In genomic region chr19:10551698-10552301, GRCh38 we compare ENCODE assay signal across 9 cellular contexts. TPM values are rescaled to one million over a fixed set of nuclear protein-coding genes. Genes with fewer than 3 reads are reported as not detected.
DNase-seq lines count a peak whose midpoint lies in the region; ATAC-seq, FAIRE-seq and TF ChIP-seq lines count a peak whose summit lies in the region.
"Had no signal": no experiment of that assay in that cellular context is flagged by ENCODE, and none has a peak within 500 bp of the region (broad histone marks: within the 10 kb centered on the region; RNA-seq: fewer than 3 reads in every experiment).

No MANE protein-coding gene starts in this region.

- no peak overlapping the region for H3K4me2 ChIP-seq in A549

- no peak; the same call in 2 of the 3 replicates for TF ChIP-seq CTCF in A549 (IDR thresholded peaks at IDR 0.05)
- TF ChIP-seq CTCF in GM12872 (IDR thresholded peaks at IDR 0.05; ENCODE audit: insufficient read depth, low read depth, low read length) = peak; percentile 27; the same call in 1 of the 3 replicates
- TF ChIP-seq CTCF in Panc1 (IDR thresholded peaks at IDR 0.05) = no peak; the same call in 1 of the 2 replicates
- no peak for TF ChIP-seq CTCF in colonic mucosa (IDR thresholded peaks at IDR 0.05)
- TF ChIP-seq CTCF in CD14-positive monocyte (IDR thresholded peaks at IDR 0.05) = no peak

- ATAC-seq in A549 = peak; percentile 64 to 75; a peak in 5 of 6 replicates
- peak; percentile 72 for ATAC-seq in Panc1

- DNase-seq in A549 (ENCODE audit: low read depth in 1 of 2, low spot score in 1 of 2) = peak in 1 of 2 experiments; percentile 72
- no peak for DNase-seq in Panc1 (ENCODE audit: low read depth, low spot score)
- peak; percentile 46 for DNase-seq in colonic mucosa
- peak; percentile 47 for DNase-seq in stimulated activated CD4-positive, alpha-beta T cell treated with anti-CD3 and anti-CD28 coated beads, Interleukin-4, amount 100 ng/mL, for 24 hours
- DNase-seq in GM12892 (ENCODE audit: insufficient read length) = no peak
- no peak for DNase-seq in CD14-positive monocyte (ENCODE audit: low spot score)
- no peak for DNase-seq in DMS114 treated with DMSO at 0.1 percent for 48 hours (lab: John Stamatoyannopoulos, UW; ENCODE audit: unreplicated experiment)
- DNase-seq: activated T-cell treated with anti-CD3 and anti-CD28 coated beads, Interleukin-2, amount 50 U/mL, for 4 hours had no signal

- CTCF ChIA-PET in A549 (lab: Yijun Ruan, JAX) = interaction anchor here (0.8 to 4.2 kb wide), 7 partner anchors 10 to 148 kb away, joined by 3 to 26 read pairs (median 5); partner anchors contain the start of gene KRI1
- CTCF ChIA-PET in Panc1 (lab: Charles Lee) = interaction anchor here (0.6 to 0.8 kb wide), 2 partner anchors 18 to 68 kb away, joined by 3 to 4 read pairs; no protein-coding TSS in a partner anchor

- H3K36me3 ChIP-seq in Panc1 (ENCODE audit: control insufficient read depth, insufficient read depth, low read length) (no peaks in the 10 kb centered on the region), colonic mucosa (peaks cover 9% of the 10 kb centered on the region)

- peaks cover 67 to 91% of the 10 kb centered on the region in 2 donors for H3K36me3 Mint-ChIP-seq in CD14-positive monocyte

- no peak overlapping the region for H3K27ac ChIP-seq in A549
- no peak overlapping the region for H3K27ac ChIP-seq in Panc1 (ENCODE audit: low read length)
- H3K27ac ChIP-seq in colonic mucosa = no peak overlapping the region

- FAIRE-seq in A549 (lab: Jason Lieb, UNC) = no peak
- no peak for FAIRE-seq in GM12892 (lab: Jason Lieb, UNC)

- no TSS peak for BruUV-seq in Panc1 (replicated peaks; lab: Mats Ljungman, UMichigan)

- in situ Hi-C loops in Panc1 (cut with HindIII; ENCODE audit: low pct_unique_long_range_greater_than_20kb, low sequenced_read_pairs) = no loop called here

- WGBS in A549 (ENCODE audit: missing lambda C conversion rate) = 84% methylated on average over 7 of the region's 12 CpGs

- no peak overlapping the region for H3K9ac ChIP-seq in colonic mucosa (ENCODE audit: low read depth in 2 of 2, low read length in 2 of 2)

- no peak for TF ChIP-seq EP300 in A549 (IDR thresholded peaks at IDR 0.05)

- H3K4me1 ChIP-seq in A549 (no peaks in the 10 kb centered on the region), Panc1 (ENCODE audit: control insufficient read depth, insufficient read depth, low read length) (no peaks in the 10 kb centered on the region), colonic mucosa (peaks cover 5% of the 10 kb centered on the region)

- H3K9me3 ChIP-seq in A549 = no peaks in the 10 kb centered on the region
- no peaks in the 10 kb centered on the region for H3K9me3 ChIP-seq in Panc1 (ENCODE audit: control insufficient read depth, insufficient read depth, low read depth, low read length)
- H3K9me3 ChIP-seq in colonic mucosa = no peaks in the 10 kb centered on the region

- TF ChIP-seq POLR2A in A549 (IDR thresholded peaks at IDR 0.05; ENCODE audit: low read length) (no peak), GM12892 (IDR thresholded peaks at IDR 0.05; ENCODE audit: low read depth, low read length) (no peak)

- no peaks in the 10 kb centered on the region for H3K27me3 ChIP-seq in Panc1 (ENCODE audit: control insufficient read depth, insufficient read depth, low read length)
- no peaks in the 10 kb centered on the region for H3K27me3 ChIP-seq in colonic mucosa

- no peak overlapping the region for H3K4me3 Mint-ChIP-seq in CD14-positive monocyte
- H3K4me3 Mint-ChIP-seq: activated T-cell treated with anti-CD3 and anti-CD28 coated beads, Interleukin-2, amount 50 U/mL, for 4 hours had no signal

- H3K4me1 Mint-ChIP-seq in CD14-positive monocyte = peaks cover 15% of the 10 kb centered on the region

- H3K27ac Mint-ChIP-seq in CD14-positive monocyte = peak overlapping the region in 2 of 7 donors; percentile 6 to 16

- TF ChIP-seq RAD21 in A549 (conservative IDR thresholded peaks at IDR 0.05 in 1 of 2, IDR thresholded peaks at IDR 0.05 in 1 of 2) = peak; percentile 26 to 40; a peak in 2 of 5 replicates

- POLR2A ChIA-PET in A549 (lab: Yijun Ruan, JAX) (no interaction called here), Panc1 (lab: Charles Lee) (no interaction called here)

- H3K9me3 Mint-ChIP-seq in CD14-positive monocyte = peaks cover 0 to 8% (median 1%) of the 10 kb centered on the region in 7 donors
- H3K9me3 Mint-ChIP-seq: activated T-cell treated with anti-CD3 and anti-CD28 coated beads, Interleukin-2, amount 50 U/mL, for 4 hours had no signal

- intact Hi-C loops in Panc1 (cut with micrococcal nuclease; ENCODE audit: unreplicated experiment) (no loop called here), colonic mucosa (cut with DNase I) (no loop called here), CD14-positive monocyte (cut with micrococcal nuclease) (no loop called here)

- H3K4me3 ChIP-seq in A549 = no peak overlapping the region
- no peak overlapping the region for H3K4me3 ChIP-seq in Panc1 (ENCODE audit: low read depth in 2 of 2, low read length in 2 of 2)
- no peak overlapping the region for H3K4me3 ChIP-seq in colonic mucosa

- no peaks in the 10 kb centered on the region for H3K27me3 Mint-ChIP-seq in CD14-positive monocyte (ENCODE audit: low read depth in 3 of 3)

TF ChIP-seq in A549, 52 proteins besides CTCF, POLR2A, EP300 and RAD21 (continues in another document):
- TF ChIP-seq HOXB13 (CRISPR knock-in tag; IDR thresholded peaks at IDR 0.05; ENCODE audit: low read depth) = no peak
- TF ChIP-seq GATA3 (IDR thresholded peaks at IDR 0.05; ENCODE audit: borderline replicate concordance) = no peak
- no peak for TF ChIP-seq RCOR1 (IDR thresholded peaks at IDR 0.05; ENCODE audit: low read depth, low read length)
- TF ChIP-seq MAFK (IDR thresholded peaks at IDR 0.05; ENCODE audit: partially characterized antibody) = no peak
- no peak for TF ChIP-seq HOXA7 (CRISPR knock-in tag; IDR thresholded peaks at IDR 0.05)
- TF ChIP-seq RFX5 (IDR thresholded peaks at IDR 0.05) = no peak
- no peak for TF ChIP-seq SREBF2 (IDR thresholded peaks at IDR 0.05)
- TF ChIP-seq ZSCAN20 (CRISPR knock-in tag; IDR thresholded peaks at IDR 0.05) = no peak
- TF ChIP-seq BHLHE40 (IDR thresholded peaks at IDR 0.05; ENCODE audit: low read depth, low read length) = no peak

RNA-seq across cellular contexts. Expression of gene ATG4D, which starts 8.1 kb away (rescaled TPM):
- polyA plus RNA-seq in A549 (2011; rRNA removed) = 6.9 and 7.3 TPM in 2 replicates
- polyA plus RNA-seq in A549 (2012; cell fraction: cytosol; rRNA removed) = 17.8 and 24.2 TPM in 2 replicates
- 69.2 and 76.8 TPM in 2 replicates for polyA plus RNA-seq in A549 (2012; cell fraction: nucleus; rRNA removed)
- polyA plus RNA-seq in A549 (2017; fragmentation: RNase III; extraction: RNeasy Plus Mini Kit Qiagen cat#74134 plus additional on column Dnase treatment) = 10.4 to 12.4 TPM (median 10.7 TPM) in 3 replicates
- polyA minus RNA-seq in A549 (2011; rRNA and poly(A)+ RNA removed) = 10.8 and 14.9 TPM in 2 replicates
- total RNA-seq in Panc1 (2021; ENCODE audit: unreplicated experiment) = 28.0 TPM
- polyA plus RNA-seq in Panc1 (2012; ENCODE audit: insufficient read length) = 38.6 TPM
- total RNA-seq in colonic mucosa = 10 to 100 TPM; 69.0 to 89.9 TPM
- polyA plus RNA-seq in GM12892 (2012; ENCODE audit: missing spikeins) = 10.7 TPM
- polyA plus RNA-seq in CD14-positive monocyte = 10 to 100 TPM; 10.7 to 11.9 TPM

RNA-seq across cellular contexts. Expression of gene KRI1, which starts 14.0 kb away (rescaled TPM):
- polyA plus RNA-seq in A549 (2011; rRNA removed) = 10.6 and 21.6 TPM in 2 replicates
- polyA plus RNA-seq in A549 (2012; cell fraction: cytosol; rRNA removed) = 14.0 and 14.4 TPM in 2 replicates
- 42.6 and 45.9 TPM in 2 replicates for polyA plus RNA-seq in A549 (2012; cell fraction: nucleus; rRNA removed)
- polyA plus RNA-seq in A549 (2017; fragmentation: RNase III; extraction: RNeasy Plus Mini Kit Qiagen cat#74134 plus additional on column Dnase treatment) = 23.2 to 25.6 TPM (median 25.2 TPM) in 3 replicates
- 5.7 and 6.3 TPM in 2 replicates for polyA minus RNA-seq in A549 (2011; rRNA and poly(A)+ RNA removed)
- total RNA-seq in Panc1 (2021; ENCODE audit: unreplicated experiment) = 34.5 TPM
- polyA plus RNA-seq in Panc1 (2012; ENCODE audit: insufficient read length) = 48.0 TPM
- 10 to 100 TPM; 11.0 to 27.2 TPM for total RNA-seq in colonic mucosa
- polyA plus RNA-seq in GM12892 (2012; ENCODE audit: missing spikeins) = 19.1 TPM
- 1 to 10 TPM; 3.9 to 6.1 TPM for polyA plus RNA-seq in CD14-positive monocyte

RNA-seq across cellular contexts. Expression of gene CDKN2D, which starts 17.0 kb away (rescaled TPM):
- polyA plus RNA-seq in A549 (2011; rRNA removed) = 2.6 and 3.1 TPM in 2 replicates
- 9.4 and 11.5 TPM in 2 replicates for polyA plus RNA-seq in A549 (2012; cell fraction: cytosol; rRNA removed)
- polyA plus RNA-seq in A549 (2012; cell fraction: nucleus; rRNA removed) = 4.8 and 8.9 TPM in 2 replicates
- 3.9 to 4.3 TPM (median 4.1 TPM) in 3 replicates for polyA plus RNA-seq in A549 (2017; fragmentation: RNase III; extraction: RNeasy Plus Mini Kit Qiagen cat#74134 plus additional on column Dnase treatment)
- 1.0 and 2.0 TPM in 2 replicates for polyA minus RNA-seq in A549 (2011; rRNA and poly(A)+ RNA removed)
- total RNA-seq in Panc1 (2021; ENCODE audit: unreplicated experiment) = 7.3 TPM
- polyA plus RNA-seq in Panc1 (2012; ENCODE audit: insufficient read length) = 7.3 TPM
- 10 to 100 TPM; 11.1 to 13.4 TPM for total RNA-seq in colonic mucosa
- polyA plus RNA-seq in GM12892 (2012; ENCODE audit: missing spikeins) = 9.0 TPM
- 100 to 1,000 TPM; 115 to 130 TPM for polyA plus RNA-seq in CD14-positive monocyte

RNA-seq across cellular contexts. Expression of gene S1PR5, which starts 34.6 kb away (rescaled TPM):
- polyA plus RNA-seq in A549 (2011; rRNA removed) = 0.99 and 2.1 TPM in 2 replicates
- polyA plus RNA-seq in A549 (2012; cell fraction: cytosol; rRNA removed) = 2.2 and 3.3 TPM in 2 replicates
- polyA plus RNA-seq in A549 (2012; cell fraction: nucleus; rRNA removed) = 2.5 and 5.1 TPM in 2 replicates
- polyA plus RNA-seq in A549 (2017; fragmentation: RNase III; extraction: RNeasy Plus Mini Kit Qiagen cat#74134 plus additional on column Dnase treatment) = 3.0 to 3.8 TPM (median 3.1 TPM) in 3 replicates
- 0.78 and 0.83 TPM in 2 replicates for polyA minus RNA-seq in A549 (2011; rRNA and poly(A)+ RNA removed)
- 3.4 TPM for total RNA-seq in Panc1 (2021; ENCODE audit: unreplicated experiment)
- polyA plus RNA-seq in Panc1 (2012; ENCODE audit: insufficient read length) = 3.9 TPM
- total RNA-seq in colonic mucosa = not detected
- 0.15 TPM for polyA plus RNA-seq in GM12892 (2012; ENCODE audit: missing spikeins)
- polyA plus RNA-seq in CD14-positive monocyte = under 1 TPM; 0.18 to 0.46 TPM

RNA-seq across cellular contexts. Expression of gene AP1M2, which starts 35.3 kb away (rescaled TPM):
- polyA plus RNA-seq in A549 (2011; rRNA removed) (13.0 and 17.4 TPM in 2 replicates), A549 (2017; fragmentation: RNase III; extraction: RNeasy Plus Mini Kit Qiagen cat#74134 plus additional on column Dnase treatment) (44.8 to 53.1 TPM (median 45.0 TPM) in 3 replicates), CD14-positive monocyte (under 1 TPM in 1 of 2 donors, not detected in 1; 0.36 TPM)
- polyA plus RNA-seq in A549 (2012; cell fraction: cytosol; rRNA removed) = 30.6 and 31.2 TPM in 2 replicates
- polyA plus RNA-seq in A549 (2012; cell fraction: nucleus; rRNA removed) = 8.6 and 21.0 TPM in 2 replicates
- 8.1 and 9.1 TPM in 2 replicates for polyA minus RNA-seq in A549 (2011; rRNA and poly(A)+ RNA removed)
- total RNA-seq in Panc1 (2021; ENCODE audit: unreplicated experiment) (10.1 TPM), colonic mucosa (100 to 1,000 TPM; 149 to 172 TPM)
- polyA plus RNA-seq in Panc1 (2012; ENCODE audit: insufficient read length) = 7.0 TPM
- polyA plus RNA-seq in GM12892 (2012; ENCODE audit: missing spikeins) = not detected

Comparison
In these comparisons a context has a peak if more than half of its experiments do, and no peak if none do; other contexts are left out.
1. DNase-seq: peak in colonic mucosa (single experiment) and stimulated activated CD4-positive, alpha-beta T cell treated with anti-CD3 and anti-CD28 coated beads, Interleukin-4, amount 100 ng/mL, for 24 hours (single experiment); none in Panc1 (single experiment), GM12892 (single experiment), CD14-positive monocyte (single experiment) and DMS114 treated with DMSO at 0.1 percent for 48 hours (single experiment).